ENCODE assay signal across 8 cellular contexts in the genomic region with DNA sequence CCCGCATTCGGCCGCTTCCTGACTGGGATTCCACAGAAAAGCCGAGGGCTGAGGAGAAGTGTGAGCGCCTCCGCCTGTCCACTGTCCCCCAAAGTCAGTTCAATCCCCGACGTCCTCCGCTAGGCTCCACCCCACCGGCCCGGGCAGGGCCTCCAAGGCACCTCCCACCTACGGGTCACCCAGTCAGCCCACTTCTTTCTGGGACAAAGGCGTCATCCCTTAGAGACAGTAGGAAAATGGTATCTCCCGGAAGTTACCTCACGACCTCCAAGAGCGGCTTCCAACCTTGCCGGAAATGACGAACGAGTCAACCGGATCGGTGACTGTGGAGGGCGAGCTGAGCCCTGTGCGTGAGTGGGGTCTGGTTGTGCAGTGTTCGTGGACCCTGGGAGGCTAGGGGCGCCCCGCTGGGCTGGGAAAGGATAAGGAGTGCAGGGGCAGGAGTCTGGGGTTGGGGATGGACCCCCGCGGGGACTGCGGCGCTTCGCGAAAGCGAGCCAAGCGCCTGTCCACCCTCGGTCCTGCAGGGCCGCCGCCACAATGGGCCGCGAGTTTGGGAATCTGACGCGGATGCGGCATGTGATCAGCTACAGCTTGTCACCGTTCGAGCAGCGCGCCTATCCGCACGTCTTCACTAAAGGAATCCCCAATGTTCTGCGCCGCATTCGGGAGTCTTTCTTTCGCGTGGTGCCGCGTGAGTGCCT. TPM values are rescaled to one million over a fixed set of nuclear protein-coding genes. Genes with fewer than 3 reads are reported as not detected.
A peak's percentile ranks its signal among the peaks of the same experiment; 100 is the strongest.
DNase-seq lines count a peak whose midpoint lies in the region; ATAC-seq and TF ChIP-seq lines count a peak whose summit lies in the region.

A gene with protein sequence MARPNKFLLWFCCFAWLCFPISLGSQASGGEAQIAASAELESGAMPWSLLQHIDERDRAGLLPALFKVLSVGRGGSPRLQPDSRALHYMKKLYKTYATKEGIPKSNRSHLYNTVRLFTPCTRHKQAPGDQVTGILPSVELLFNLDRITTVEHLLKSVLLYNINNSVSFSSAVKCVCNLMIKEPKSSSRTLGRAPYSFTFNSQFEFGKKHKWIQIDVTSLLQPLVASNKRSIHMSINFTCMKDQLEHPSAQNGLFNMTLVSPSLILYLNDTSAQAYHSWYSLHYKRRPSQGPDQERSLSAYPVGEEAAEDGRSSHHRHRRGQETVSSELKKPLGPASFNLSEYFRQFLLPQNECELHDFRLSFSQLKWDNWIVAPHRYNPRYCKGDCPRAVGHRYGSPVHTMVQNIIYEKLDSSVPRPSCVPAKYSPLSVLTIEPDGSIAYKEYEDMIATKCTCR (minus strand): TSS at position 128 of the 704 bp plus-strand sequence. CDS start 1,936 bp downstream, outside the sequence.
Gene UQCRQ, plus strand, starts transcription at position 301 of the 704 bp plus-strand sequence. Its CDS starts 240 bp downstream, at position 541.

- H2AFZ ChIP-seq in smooth muscle cell (ENCODE audit: low read depth), result peak within 1 kb of the TSS; percentile 49

- H4K20me1 ChIP-seq in smooth muscle cell (ENCODE audit: low read depth), result peaks cover 5% of the 10 kb centered on the region

- H3K79me2 ChIP-seq in smooth muscle cell (ENCODE audit: low read depth), result peaks cover 9% of the 10 kb centered on the region

- H3K27me3 ChIP-seq in smooth muscle cell (ENCODE audit: low read depth), result no peaks in the 10 kb centered on the region

- peak; percentile 98 for ATAC-seq in GM18873 (IDR thresholded peaks at IDR 0.05; ENCODE audit: low FRiP score, unreplicated experiment)
- ATAC-seq in HG03139 (IDR thresholded peaks at IDR 0.05; ENCODE audit: unreplicated experiment), result peak; percentile 99

- peak within 1 kb of the TSS; percentile 94 for H3K9ac ChIP-seq in smooth muscle cell (ENCODE audit: low read depth)

- peaks cover 12% of the 10 kb centered on the region for H3K4me1 ChIP-seq in smooth muscle cell (ENCODE audit: low read depth)

- H3K9me3 ChIP-seq in smooth muscle cell (replicated peaks; ENCODE audit: low read depth), result no peaks in the 10 kb centered on the region

- no peak for TF ChIP-seq CTCF in WI38 (IDR thresholded peaks at IDR 0.05; ENCODE audit: low read depth, low read length)
- peak; percentile 33 for TF ChIP-seq CTCF in cardiac fibroblast (IDR thresholded peaks at IDR 0.05; ENCODE audit: low read depth, low read length)
- TF ChIP-seq CTCF in smooth muscle cell (IDR thresholded peaks at IDR 0.05; ENCODE audit: borderline replicate concordance, insufficient read depth, poor library complexity, severe bottlenecking), result no peak

- peak within 1 kb of the TSS; percentile 87 for H3K4me2 ChIP-seq in smooth muscle cell

- 1% methylated on average over 52 of the region's 55 CpGs for WGBS in smooth muscle cell (ENCODE audit: low lambda C conversion rate)

- peaks cover 22% of the 10 kb centered on the region for H3F3A ChIP-seq in smooth muscle cell (ENCODE audit: low read depth)

- peak within 1 kb of the TSS; percentile 89 for H3K27ac ChIP-seq in smooth muscle cell (ENCODE audit: low read depth)

- H3K36me3 ChIP-seq in smooth muscle cell (ENCODE audit: low read depth), result no peaks in the 10 kb centered on the region

- peak within 1 kb of the TSS; percentile 94 for H3K4me3 ChIP-seq in WI38 (ENCODE audit: low read depth, low read length)
- H3K4me3 ChIP-seq in cardiac fibroblast (replicated peaks in 1 of 2; ENCODE audit: low read depth in 2 of 2, low read length in 2 of 2), result peak within 1 kb of the TSS; percentile 89 to 90
- H3K4me3 ChIP-seq in smooth muscle cell, result peak within 1 kb of the TSS; percentile 70

- DNase-seq in AG08395 (ENCODE audit: low spot score) (peak; percentile 99), NCI-H2196 treated with DMSO at 0.1 percent for 48 hours (lab: John Stamatoyannopoulos, UW; ENCODE audit: unreplicated experiment) (peak; percentile 98), cardiac fibroblast (ENCODE audit: low read depth in 2 of 2) (peak; percentile 100), iPS-NIHi7 (ENCODE audit: extremely low spot score) (peak; percentile 99), smooth muscle cell (lab: John Stamatoyannopoulos, UW; ENCODE audit: unreplicated experiment) (peak; percentile 76)

RNA-seq across cellular contexts. Expression of the first gene that starts in this region (rescaled TPM):
- total RNA-seq in smooth muscle cell, result 1.9 and 2.3 TPM in 2 replicates
- 0.46 and 0.66 TPM in 2 replicates for polyA plus RNA-seq in smooth muscle cell

RNA-seq across cellular contexts. Expression of gene UQCRQ, which starts in this region (rescaled TPM):
- 137 and 162 TPM in 2 replicates for total RNA-seq in smooth muscle cell
- 1,065 and 1,128 TPM in 2 replicates for polyA plus RNA-seq in smooth muscle cell

Comparison
In these comparisons a context has a peak if more than half of its experiments do, and no peak if none do; other contexts are left out.
1. Peak in every context shown above with its lines: DNase-seq, ATAC-seq, H3K4me3 ChIP-seq and H3K27ac ChIP-seq.